ENCODE assay signal across 14 cellular contexts in genomic region chr20:57251344-57251743, GRCh38. TPM values are rescaled to one million over a fixed set of nuclear protein-coding genes. Genes with fewer than 3 reads are reported as not detected.
DNase-seq lines count a peak whose midpoint lies in the region; ATAC-seq and TF ChIP-seq lines count a peak whose summit lies in the region.
"Had no signal": no experiment of that assay in that cellular context is flagged by ENCODE, and none has a peak within 500 bp of the region (broad histone marks: within the 10 kb centered on the region; RNA-seq: fewer than 3 reads in every experiment).

No MANE protein-coding gene starts in this region.

- H2AFZ ChIP-seq in GM23338: no peak overlapping the region

- no peaks in the 10 kb centered on the region for H4K20me1 ChIP-seq in BLaER1
- H4K20me1 ChIP-seq in GM23338 (replicated peaks; ENCODE audit: insufficient read depth): no peaks in the 10 kb centered on the region

- DNase-seq in GM23338 (ENCODE audit: low spot score) (peak; percentile 32), SJSA1 (ENCODE audit: low read depth in 1 of 2, low spot score in 2 of 2) (peak; percentile 59 to 71), left ventricle myocardium superior (no peak), NCI-H1694 (lab: John Stamatoyannopoulos, UW) (no peak), NCI-H187 treated with DMSO at 0.1 percent for 48 hours (lab: John Stamatoyannopoulos, UW) (no peak)
- DNase-seq: GDM1, Kasumi-1, kidney glomerular epithelial cell had no signal

- H3K4me1 ChIP-seq in BLaER1 (peaks cover 65% of the 10 kb centered on the region), GM23338 (ENCODE audit: insufficient read depth) (peaks cover 25% of the 10 kb centered on the region), SJSA1 (replicated peaks) (peaks cover 26% of the 10 kb centered on the region)

- no peaks in the 10 kb centered on the region for H3K36me3 ChIP-seq in BLaER1
- H3K36me3 ChIP-seq in GM23338 (ENCODE audit: insufficient read depth): no peaks in the 10 kb centered on the region
- H3K36me3 ChIP-seq in SJSA1: no peaks in the 10 kb centered on the region

- H3K79me2 ChIP-seq in GM23338 (replicated peaks; ENCODE audit: insufficient read depth): peaks cover 43% of the 10 kb centered on the region

- peaks cover 30% of the 10 kb centered on the region for H3K4me1 Mint-ChIP-seq in GM23338
- H3K4me1 Mint-ChIP-seq: CD14-positive monocyte had no signal

- H3K27ac ChIP-seq in BLaER1 (peak overlapping the region; percentile 53), GM23338 (ENCODE audit: low read depth) (no peak overlapping the region), SJSA1 (no peak overlapping the region)

- H3K27me3 Mint-ChIP-seq in GM23338 (ENCODE audit: insufficient read depth, low read depth, poor library complexity): peaks cover 13% of the 10 kb centered on the region

- no peak overlapping the region for H3K9ac ChIP-seq in BLaER1

- H3K27me3 ChIP-seq in BLaER1: no peaks in the 10 kb centered on the region
- no peaks in the 10 kb centered on the region for H3K27me3 ChIP-seq in GM23338 (ENCODE audit: insufficient read depth)
- H3K27me3 ChIP-seq in SJSA1 (replicated peaks): no peaks in the 10 kb centered on the region

- H3K27ac Mint-ChIP-seq in GM23338: no peak overlapping the region; the same call in 1 of the 2 replicates
- H3K27ac Mint-ChIP-seq: CD14-positive monocyte had no signal

- H3K9me2 ChIP-seq in GM23338 (ENCODE audit: insufficient read depth): no peaks in the 10 kb centered on the region

- peak overlapping the region; percentile 51; the same call in 1 of the 2 replicates for H3K4me3 ChIP-seq in BLaER1
- H3K4me3 ChIP-seq in GM23338: no peak overlapping the region
- no peak overlapping the region for H3K4me3 ChIP-seq in SJSA1

- H3K9me3 Mint-ChIP-seq in GM23338: peaks cover 4% of the 10 kb centered on the region

- H3F3A ChIP-seq in GM23338 (replicated peaks; ENCODE audit: low read depth): no peaks in the 10 kb centered on the region

- no peak for TF ChIP-seq CTCF in GM23338 (conservative IDR thresholded peaks at IDR 0.05; ENCODE audit: low read depth in 2 of 2)

- no peaks in the 10 kb centered on the region for H3K36me3 Mint-ChIP-seq in GM23338 (ENCODE audit: low read depth)
- H3K36me3 Mint-ChIP-seq: CD14-positive monocyte had no signal

- H3K9me3 ChIP-seq in BLaER1 (no peaks in the 10 kb centered on the region), SJSA1 (replicated peaks) (no peaks in the 10 kb centered on the region)

- peak overlapping the region; percentile 96 for H3K4me2 ChIP-seq in BLaER1
- no peak overlapping the region for H3K4me2 ChIP-seq in GM23338

- intact Hi-C loops in left ventricle myocardium superior (cut with micrococcal nuclease): loop anchor here (10.0 kb wide), 1 partner anchor 87 kb away; no protein-coding TSS in a partner anchor

- H3K4me3 Mint-ChIP-seq in GM23338: no peak overlapping the region; the same call in 2 of the 3 replicates

- ATAC-seq in GM23338 (peak; percentile 57), left ventricle myocardium superior (peak; percentile 85), HG02610 (IDR thresholded peaks at IDR 0.05; ENCODE audit: unreplicated experiment) (no peak), HG02798 (IDR thresholded peaks at IDR 0.05; ENCODE audit: poor library complexity, unreplicated experiment) (no peak)

TF ChIP-seq in GM23338, 12 proteins besides CTCF, POLR2A, EP300 and RAD21:
- no peak for TF ChIP-seq EZH2phosphoT487 (IDR thresholded peaks at IDR 0.05; ENCODE audit: unreplicated experiment)
- no peak for TF ChIP-seq REST (IDR thresholded peaks at IDR 0.05; ENCODE audit: unreplicated experiment)
- TF ChIP-seq EZH2 (IDR thresholded peaks at IDR 0.05; ENCODE audit: low read depth, unreplicated experiment): no peak
- no peak for TF ChIP-seq NANOG (IDR thresholded peaks at IDR 0.05; ENCODE audit: borderline replicate concordance)
- no peak for TF ChIP-seq ETS1 (IDR thresholded peaks at IDR 0.05)
- no peak for TF ChIP-seq POLR2AphosphoS5 (IDR thresholded peaks at IDR 0.05; ENCODE audit: low read depth)
- no peak for TF ChIP-seq STAT1 (IDR thresholded peaks at IDR 0.05; ENCODE audit: unreplicated experiment)

RNA-seq across cellular contexts. Expression of gene BMP7, which starts 15.1 kb away (rescaled TPM):
- total RNA-seq in GM23338 (2014; rRNA removed; shearing (Covaris generic)): 16.6 and 22.8 TPM in 2 replicates
- polyA plus RNA-seq in GM23338 (2016; fragmentation: Nextera tagmentation; extraction: Ambion mirVana): 15.9 and 17.8 TPM in 2 replicates
- total RNA-seq in SJSA1 (2014; rRNA removed; shearing (Covaris generic)): not detected in 2 replicates
- 32.2 TPM for total RNA-seq in left ventricle myocardium superior
- total RNA-seq: fibroblast of villous mesenchyme; T-helper 2 cell treated with Interferon-gamma antibody and Interleukin-4, amounts not matched to agents 100 ng/mL and 5 ng/mL, for 36 hours had no signal
- polyA plus RNA-seq: CD14-positive monocyte had no signal

Comparison
In these comparisons a context has a peak if more than half of its experiments do, and no peak if none do; other contexts are left out.
1. ATAC-seq: peak in GM23338 (single experiment) and left ventricle myocardium superior (single experiment); none in HG02610 (single experiment) and HG02798 (single experiment).
2. DNase-seq: peak in GM23338 (single experiment) and SJSA1 (2 of 2); none in left ventricle myocardium superior (single experiment), NCI-H1694 (single experiment) and NCI-H187 treated with DMSO at 0.1 percent for 48 hours (single experiment).
3. RNA of gene BMP7, which starts 15.1 kb away (total RNA-seq): 32.2 TPM in left ventricle myocardium superior (single experiment) and 16.6 to 22.8 TPM in GM23338; not detected in SJSA1; every median in the first group is over 10 times any median in the second.